In genomic region chr14:95520346-95520745, GRCh38 we compare ENCODE assay signal across 9 cellular contexts. TPM values are rescaled to one million over a fixed set of nuclear protein-coding genes. Genes with fewer than 3 reads are reported as not detected.
DNase-seq lines count a peak whose midpoint lies in the region; ATAC-seq, FAIRE-seq and TF ChIP-seq lines count a peak whose summit lies in the region.
"Had no signal": no experiment of that assay in that cellular context is flagged by ENCODE, and none has a peak within 500 bp of the region (broad histone marks: within the 10 kb centered on the region; RNA-seq: fewer than 3 reads in every experiment).

No MANE protein-coding gene starts in this region.

- POLR2A ChIA-PET in HCT116 (lab: Charles Lee) (no interaction called here), endothelial cell of umbilical vein (lab: Charles Lee) (no interaction called here)

- H3K9ac ChIP-seq in HCT116 (ENCODE audit: low read length) (peak overlapping the region; percentile 34), endothelial cell of umbilical vein (replicated peaks; ENCODE audit: extremely low read depth, insufficient read depth, low read length) (peak overlapping the region; percentile 27)

- no peak for TF ChIP-seq RAD21 in HCT116 (IDR thresholded peaks at IDR 0.05; ENCODE audit: low read depth)

- H3K9me3 Mint-ChIP-seq in stimulated activated effector memory CD8-positive, alpha-beta T cell treated with anti-CD3 and anti-CD28 coated beads, Interleukin-12 subunit alpha, Interleukin-12 subunit beta, amount 100 ng/mL, for 72 hours: no peaks in the 10 kb centered on the region

- H3K79me2 ChIP-seq in HCT116 (ENCODE audit: insufficient read depth, low read length) (no peaks in the 10 kb centered on the region), endothelial cell of umbilical vein (ENCODE audit: control insufficient read depth, insufficient read depth, low read length) (no peaks in the 10 kb centered on the region)

- CTCF ChIA-PET in HCT116 (lab: Charles Lee): no interaction called here
- CTCF ChIA-PET in endothelial cell of umbilical vein (lab: Charles Lee): interaction anchor here (1.0 to 2.4 kb wide), 5 partner anchors 13 to 78 kb away, joined by 3 to 16 read pairs (median 3); no protein-coding TSS in a partner anchor

- H3K36me3 Mint-ChIP-seq in stimulated activated effector memory CD8-positive, alpha-beta T cell treated with anti-CD3 and anti-CD28 coated beads, Interleukin-12 subunit alpha, Interleukin-12 subunit beta, amount 100 ng/mL, for 72 hours: peaks cover 27% of the 10 kb centered on the region

- RAD21 ChIA-PET in HCT116 (lab: Charles Lee; ENCODE audit: low non-redundant PET in 1 of 2, low total read pairs in 2 of 2, uncharacterized antibody in 2 of 2, unreplicated experiment in 2 of 2): no interaction called here

- TF ChIP-seq POLR2A in HCT116 (IDR thresholded peaks at IDR 0.05; ENCODE audit: borderline replicate concordance, extremely low read depth, insufficient read depth, insufficient read length) (no peak), endothelial cell of umbilical vein (IDR thresholded peaks at IDR 0.05; ENCODE audit: low read depth, low read length) (no peak), GM18505 (IDR thresholded peaks at IDR 0.05; ENCODE audit: borderline replicate concordance, extremely low read depth, insufficient read depth, insufficient read length) (no peak)

- no peak for FAIRE-seq in endothelial cell of umbilical vein (lab: Jason Lieb, UNC)
- FAIRE-seq: islet of Langerhans had no signal

- H3K4me3 Mint-ChIP-seq in stimulated activated effector memory CD8-positive, alpha-beta T cell treated with anti-CD3 and anti-CD28 coated beads, Interleukin-12 subunit alpha, Interleukin-12 subunit beta, amount 100 ng/mL, for 72 hours: peak overlapping the region; percentile 85

- H3K4me1 ChIP-seq in HCT116 (ENCODE audit: control insufficient read depth in 1 of 2, insufficient read depth in 2 of 2, low read length in 2 of 2) (peaks cover 36 to 63% of the 10 kb centered on the region in 2 experiments), RWPE2 (ENCODE audit: insufficient read depth, poor library complexity, severe bottlenecking) (peaks cover 73% of the 10 kb centered on the region), endothelial cell of umbilical vein (ENCODE audit: control insufficient read depth, extremely low read depth, insufficient read depth, low read length) (peaks cover 62% of the 10 kb centered on the region)

- ATAC-seq in HCT116 (no peak), RWPE2 (ENCODE audit: low read depth) (no peak), GM18505 (IDR thresholded peaks at IDR 0.05; ENCODE audit: unreplicated experiment) (no peak)
- no peak for ATAC-seq in stimulated activated effector memory CD8-positive, alpha-beta T cell treated with anti-CD3 and anti-CD28 coated beads, Interleukin-12 subunit alpha, Interleukin-12 subunit beta, amount 100 ng/mL, for 72 hours

- BruUV-seq in HCT116 (replicated peaks; lab: Mats Ljungman, UMichigan): no TSS peak
- BruUV-seq in endothelial cell of umbilical vein (replicated peaks; lab: Mats Ljungman, UMichigan): no TSS peak

- no peaks in the 10 kb centered on the region for H3K36me3 ChIP-seq in HCT116 (ENCODE audit: control insufficient read depth in 1 of 2, insufficient read depth in 2 of 2, low read length in 2 of 2)
- no peaks in the 10 kb centered on the region for H3K36me3 ChIP-seq in RWPE2 (ENCODE audit: low read depth)
- H3K36me3 ChIP-seq in endothelial cell of umbilical vein (ENCODE audit: control insufficient read depth in 2 of 2, extremely low read depth in 1 of 2, insufficient read depth in 2 of 2, low read length in 2 of 2): no peaks in the 10 kb centered on the region

- intact Hi-C loops in HCT116 (cut with micrococcal nuclease) (no loop called here), endothelial cell of umbilical vein (cut with micrococcal nuclease) (no loop called here)

- H3K27me3 ChIP-seq in HCT116 (ENCODE audit: insufficient read depth, low read length) (no peaks in the 10 kb centered on the region), RWPE2 (ENCODE audit: insufficient read depth, poor library complexity, severe bottlenecking) (no peaks in the 10 kb centered on the region), endothelial cell of umbilical vein (ENCODE audit: control insufficient read depth in 2 of 2, insufficient read depth in 2 of 2, low read length in 2 of 2) (no peaks in the 10 kb centered on the region)

- peak overlapping the region; percentile 91 for H2AFZ ChIP-seq in HCT116 (ENCODE audit: low read depth, low read length, poor library complexity, severe bottlenecking)
- peak overlapping the region; percentile 15 for H2AFZ ChIP-seq in endothelial cell of umbilical vein (ENCODE audit: low read depth, low read length)

- peak overlapping the region; percentile 95 for H3K27ac Mint-ChIP-seq in stimulated activated effector memory CD8-positive, alpha-beta T cell treated with anti-CD3 and anti-CD28 coated beads, Interleukin-12 subunit alpha, Interleukin-12 subunit beta, amount 100 ng/mL, for 72 hours

- H3K4me3 ChIP-seq in HCT116 (replicated peaks in 1 of 2; ENCODE audit: low read depth in 1 of 2, low read length in 2 of 2): no peak overlapping the region
- H3K4me3 ChIP-seq in RWPE2 (ENCODE audit: severe bottlenecking): no peak overlapping the region
- no peak overlapping the region for H3K4me3 ChIP-seq in endothelial cell of umbilical vein (replicated peaks in 1 of 3; ENCODE audit: insufficient read depth in 1 of 3, low read depth in 1 of 3, low read length in 3 of 3)

- TF ChIP-seq CTCF in HCT116 (IDR thresholded peaks at IDR 0.05 in 2 of 3, conservative IDR thresholded peaks at IDR 0.05 in 1 of 3; ENCODE audit: borderline replicate concordance in 1 of 3, insufficient read depth in 1 of 3, low read depth in 2 of 3, low read length in 2 of 3) (no peak), RWPE2 (IDR thresholded peaks at IDR 0.05; ENCODE audit: poor library complexity, severe bottlenecking) (no peak), endothelial cell of umbilical vein (IDR thresholded peaks at IDR 0.05; ENCODE audit: extremely low read depth in 1 of 2, insufficient read depth in 1 of 2, low read depth in 1 of 2, low read length in 2 of 2) (no peak)

- no peaks in the 10 kb centered on the region for H3K9me1 ChIP-seq in endothelial cell of umbilical vein (replicated peaks; ENCODE audit: control insufficient read depth, extremely low read depth, insufficient read depth, low read length)

- H3K9me3 ChIP-seq in HCT116 (ENCODE audit: control insufficient read depth in 1 of 2, insufficient read depth in 1 of 2, low read depth in 1 of 2, low read length in 2 of 2): no peaks in the 10 kb centered on the region
- H3K9me3 ChIP-seq in RWPE2 (ENCODE audit: severe bottlenecking): no peaks in the 10 kb centered on the region
- no peaks in the 10 kb centered on the region for H3K9me3 ChIP-seq in endothelial cell of umbilical vein (replicated peaks; ENCODE audit: control insufficient read depth, insufficient read depth, low read length)

- dilution Hi-C loops in endothelial cell of umbilical vein (cut with MboI; ENCODE audit: extremely low pct_ligation_motif_present, low sequenced_read_pairs): no loop called here

- no peaks in the 10 kb centered on the region for H4K20me1 ChIP-seq in HCT116 (ENCODE audit: insufficient read depth)
- H4K20me1 ChIP-seq in endothelial cell of umbilical vein (replicated peaks; ENCODE audit: control insufficient read depth, extremely low read depth, insufficient read depth, low read length): no peaks in the 10 kb centered on the region

- H3K27ac ChIP-seq in HCT116 (ENCODE audit: low read depth, low read length) (no peak overlapping the region), RWPE2 (ENCODE audit: poor library complexity, severe bottlenecking) (peak overlapping the region; percentile 69), endothelial cell of umbilical vein (ENCODE audit: insufficient read depth, low read depth, low read length) (peak overlapping the region; percentile 43)

- peaks cover 78% of the 10 kb centered on the region for H3K4me1 Mint-ChIP-seq in stimulated activated effector memory CD8-positive, alpha-beta T cell treated with anti-CD3 and anti-CD28 coated beads, Interleukin-12 subunit alpha, Interleukin-12 subunit beta, amount 100 ng/mL, for 72 hours

- H3K9me2 ChIP-seq in HCT116 (ENCODE audit: insufficient read depth): no peaks in the 10 kb centered on the region

- DNase-seq in HCT116 (ENCODE audit: low read depth, low spot score) (no peak), RWPE2 (ENCODE audit: low spot score) (no peak), endothelial cell of umbilical vein (ENCODE audit: low read depth, low spot score) (no peak), amniotic stem cell (lab: John Stamatoyannopoulos, UW) (no peak), COR-L47 (lab: John Stamatoyannopoulos, UW) (no peak)
- no peak for DNase-seq in stimulated activated effector memory CD8-positive, alpha-beta T cell treated with anti-CD3 and anti-CD28 coated beads, Interleukin-12 subunit alpha, Interleukin-12 subunit beta, amount 100 ng/mL, for 72 hours (ENCODE audit: low spot score in 2 of 2)
- DNase-seq: NCI-H510A had no signal

- H3K4me2 ChIP-seq in HCT116 (ENCODE audit: low read length) (peak overlapping the region; percentile 73), endothelial cell of umbilical vein (ENCODE audit: insufficient read depth, low read length) (peak overlapping the region; percentile 91)

TF ChIP-seq in HCT116, 20 proteins besides CTCF, POLR2A, EP300 and RAD21:
- no peak for TF ChIP-seq ZFX (IDR thresholded peaks at IDR 0.05)

RNA-seq across cellular contexts. Expression of gene SYNE3, which starts 3.9 kb away (rescaled TPM):
- 3.6 TPM for total RNA-seq in HCT116 (2021; ENCODE audit: unreplicated experiment)
- 2.4 and 3.0 TPM in 2 replicates for polyA plus RNA-seq in HCT116 (2012)
- total RNA-seq in endothelial cell of umbilical vein: 18.8 and 19.1 TPM in 2 replicates
- polyA plus RNA-seq in endothelial cell of umbilical vein: 2.6 and 3.0 TPM in 2 replicates
- polyA plus RNA-seq in endothelial cell of umbilical vein (2011; cell fraction: cytosol; rRNA removed): 2.8 and 3.1 TPM in 2 replicates
- polyA plus RNA-seq in endothelial cell of umbilical vein (2011; cell fraction: nucleus; rRNA removed): 11.8 and 12.8 TPM in 2 replicates
- 2.7 and 3.3 TPM in 2 replicates for polyA plus RNA-seq in endothelial cell of umbilical vein (2012)
- polyA minus RNA-seq in endothelial cell of umbilical vein: 8.7 and 9.0 TPM in 2 replicates
- polyA minus RNA-seq in endothelial cell of umbilical vein (2011; cell fraction: cytosol; rRNA and poly(A)+ RNA removed): 0.20 TPM
- 11.5 and 12.4 TPM in 2 replicates for polyA minus RNA-seq in endothelial cell of umbilical vein (2011; cell fraction: nucleus; rRNA and poly(A)+ RNA removed)

RNA-seq across cellular contexts. Expression of gene GLRX5, which starts 14.5 kb away (rescaled TPM):
- total RNA-seq in HCT116 (2021; ENCODE audit: unreplicated experiment) (60.1 TPM), endothelial cell of umbilical vein (50.9 and 52.0 TPM in 2 replicates)
- 32.1 and 38.1 TPM in 2 replicates for polyA plus RNA-seq in HCT116 (2012)
- polyA plus RNA-seq in endothelial cell of umbilical vein: 27.1 and 42.6 TPM in 2 replicates
- polyA plus RNA-seq in endothelial cell of umbilical vein (2011; cell fraction: cytosol; rRNA removed): 38.9 and 47.8 TPM in 2 replicates
- polyA plus RNA-seq in endothelial cell of umbilical vein (2011; cell fraction: nucleus; rRNA removed): 13.7 and 18.6 TPM in 2 replicates
- polyA plus RNA-seq in endothelial cell of umbilical vein (2012): 40.2 and 60.5 TPM in 2 replicates
- 12.5 and 16.9 TPM in 2 replicates for polyA minus RNA-seq in endothelial cell of umbilical vein
- polyA minus RNA-seq in endothelial cell of umbilical vein (2011; cell fraction: cytosol; rRNA and poly(A)+ RNA removed): 22.4 TPM
- 4.7 and 9.0 TPM in 2 replicates for polyA minus RNA-seq in endothelial cell of umbilical vein (2011; cell fraction: nucleus; rRNA and poly(A)+ RNA removed)
